In genomic region chr18:21669736-21670135, GRCh38 we compare ENCODE assay signal across 13 cellular contexts. TPM values are rescaled to one million over a fixed set of nuclear protein-coding genes. Genes with fewer than 3 reads are reported as not detected.
A peak's percentile ranks its signal among the peaks of the same experiment; 100 is the strongest.
DNase-seq lines count a peak whose midpoint lies in the region; ATAC-seq and TF ChIP-seq lines count a peak whose summit lies in the region.
"Had no signal": no experiment of that assay in that cellular context is flagged by ENCODE, and none has a peak within 500 bp of the region (broad histone marks: within the 10 kb centered on the region; RNA-seq: fewer than 3 reads in every experiment).

No MANE protein-coding gene starts in this region.

- H3K14ac ChIP-seq in H9 (ENCODE audit: insufficient read depth, low read length): no peak overlapping the region

- H2BK20ac ChIP-seq in H9 (ENCODE audit: low read depth, low read length, poor library complexity, severe bottlenecking): no peak overlapping the region

- H3K18ac ChIP-seq in H9 (ENCODE audit: insufficient read length, low read depth, low read length): no peak overlapping the region

- TF ChIP-seq CTCF in H9 (conservative IDR thresholded peaks at IDR 0.05): no peak
- TF ChIP-seq CTCF in colonic mucosa (IDR thresholded peaks at IDR 0.05): no peak
- no peak for TF ChIP-seq CTCF in osteocyte (IDR thresholded peaks at IDR 0.05)

- H3K27me3 ChIP-seq in H9 (ENCODE audit: insufficient read depth, low read length) (no peaks in the 10 kb centered on the region), colonic mucosa (no peaks in the 10 kb centered on the region)

- no peak overlapping the region for H2BK120ac ChIP-seq in H9 (ENCODE audit: low read depth, low read length, poor library complexity, severe bottlenecking)

- H3K4me1 Mint-ChIP-seq in H9 (peaks cover 10 to 14% of the 10 kb centered on the region in 2 experiments), osteocyte (ENCODE audit: unreplicated experiment) (peaks cover 7% of the 10 kb centered on the region)

- H2AK5ac ChIP-seq in H9 (ENCODE audit: insufficient read length, low read length): no peak overlapping the region

- H3K4me3 Mint-ChIP-seq in H9 (no peak overlapping the region), osteocyte (ENCODE audit: unreplicated experiment) (no peak overlapping the region)
- H3K4me3 Mint-ChIP-seq: activated CD4-positive, alpha-beta memory T cell treated with anti-CD3 and anti-CD28 coated beads for 36 hours; CD4-positive, alpha-beta T cell had no signal

- H4K91ac ChIP-seq in H9 (ENCODE audit: insufficient read length, low read depth, low read length): no peak overlapping the region

- no peak overlapping the region for H3K4me3 ChIP-seq in colonic mucosa

- H3K4ac ChIP-seq in H9 (ENCODE audit: low read depth, low read length): no peak overlapping the region

- H3K9ac ChIP-seq in H9 (ENCODE audit: extremely low read depth, insufficient read length, low read length) (no peak overlapping the region), colonic mucosa (ENCODE audit: low read depth in 2 of 2, low read length in 2 of 2) (no peak overlapping the region)

- H3K4me1 ChIP-seq in H9 (ENCODE audit: insufficient read depth, low read length): no peaks in the 10 kb centered on the region
- H3K4me1 ChIP-seq in colonic mucosa: no peaks in the 10 kb centered on the region

- no peak overlapping the region for H2BK5ac ChIP-seq in H9 (ENCODE audit: insufficient read length, low read length)

- no peaks in the 10 kb centered on the region for H3K36me3 ChIP-seq in colonic mucosa

- H3K56ac ChIP-seq in H9 (ENCODE audit: insufficient read length, low read depth, low read length): no peak overlapping the region

- no CpG with 5 or more reads among the region's 5 CpGs for WGBS in H9 (ENCODE audit: extremely low coverage, insufficient read length, low lambda C conversion rate)

- no peak overlapping the region for H4K5ac ChIP-seq in H9 (ENCODE audit: insufficient read length, low read depth, low read length)

- H3K27me3 Mint-ChIP-seq in H9 (ENCODE audit: low read depth): no peaks in the 10 kb centered on the region
- no peaks in the 10 kb centered on the region for H3K27me3 Mint-ChIP-seq in osteocyte (ENCODE audit: unreplicated experiment)
- H3K27me3 Mint-ChIP-seq: activated CD4-positive, alpha-beta memory T cell treated with anti-CD3 and anti-CD28 coated beads for 36 hours; CD4-positive, alpha-beta T cell had no signal

- H4K20me1 ChIP-seq in H9 (ENCODE audit: control insufficient read depth, insufficient read depth, insufficient read length): no peaks in the 10 kb centered on the region

- ATAC-seq in GM21528 (IDR thresholded peaks at IDR 0.05; ENCODE audit: low FRiP score, unreplicated experiment) (no peak), HG02870 (IDR thresholded peaks at IDR 0.05; ENCODE audit: unreplicated experiment) (no peak), HG03469 (IDR thresholded peaks at IDR 0.05; ENCODE audit: unreplicated experiment) (no peak)

- DNase-seq in H9 (no peak), NCI-H2196 treated with DMSO at 0.1 percent for 48 hours (lab: John Stamatoyannopoulos, UW; ENCODE audit: unreplicated experiment) (peak; percentile 58), colonic mucosa (peak; percentile 58), osteocyte (ENCODE audit: extremely low spot score, unreplicated experiment) (no peak), NCI-H1417 treated with DMSO at 0.1 percent for 48 hours (lab: John Stamatoyannopoulos, UW) (no peak)
- DNase-seq: activated CD4-positive, alpha-beta memory T cell treated with anti-CD3 and anti-CD28 coated beads for 36 hours; activated naive CD4-positive, alpha-beta T cell; CD4-positive, alpha-beta T cell; NCI-H1436 treated with DMSO at 0.1 percent for 48 hours; substantia nigra had no signal

- H3T11ph ChIP-seq in H9 (ENCODE audit: low read length): no peak overlapping the region

- H3K23me2 ChIP-seq in H9 (ENCODE audit: insufficient read length, low read depth, low read length, poor library complexity, severe bottlenecking): no peaks in the 10 kb centered on the region

- intact Hi-C loops in colonic mucosa (cut with DNase I): no loop called here

- H3K27ac ChIP-seq in H9 (ENCODE audit: insufficient read length, low read depth, low read length) (no peak overlapping the region), colonic mucosa (peak overlapping the region; percentile 81)

- no peak overlapping the region for H4K8ac ChIP-seq in H9 (replicated peaks; ENCODE audit: insufficient read length, low read depth, low read length)

- H3K79me2 ChIP-seq in H9 (ENCODE audit: insufficient read depth, low read length): no peaks in the 10 kb centered on the region

- H3K27ac Mint-ChIP-seq in H9 (peak overlapping the region in 2 of 3 experiments; percentile 11 to 12; a peak in 3 of 7 replicates), osteocyte (ENCODE audit: unreplicated experiment) (peak overlapping the region; percentile 46)
- H3K27ac Mint-ChIP-seq: activated CD4-positive, alpha-beta memory T cell treated with anti-CD3 and anti-CD28 coated beads for 36 hours; CD4-positive, alpha-beta T cell had no signal

- H3K9me3 ChIP-seq in H9 (ENCODE audit: control insufficient read depth, low read depth, low read length): no peaks in the 10 kb centered on the region
- no peaks in the 10 kb centered on the region for H3K9me3 ChIP-seq in colonic mucosa

- H3K23ac ChIP-seq in H9 (ENCODE audit: insufficient read length, low read depth, low read length): no peak overlapping the region

- no peaks in the 10 kb centered on the region for H3K79me1 ChIP-seq in H9 (ENCODE audit: insufficient read depth, low read depth, low read length, poor library complexity, severe bottlenecking)

- H2AFZ ChIP-seq in H9 (ENCODE audit: low read length): no peak overlapping the region

- H3K4me2 ChIP-seq in H9 (ENCODE audit: insufficient read depth, insufficient read length, low read length): no peak overlapping the region

- H3K36me3 Mint-ChIP-seq in H9 (ENCODE audit: insufficient read depth in 1 of 3, low read depth in 3 of 3) (peaks cover 0 to 2% (median 0%) of the 10 kb centered on the region in 3 experiments; a peak in 2 of 7 replicates), osteocyte (ENCODE audit: unreplicated experiment) (no peaks in the 10 kb centered on the region)
- H3K36me3 Mint-ChIP-seq: activated CD4-positive, alpha-beta memory T cell treated with anti-CD3 and anti-CD28 coated beads for 36 hours had no signal

- no peaks in the 10 kb centered on the region for H3K9me3 Mint-ChIP-seq in H9
- no peaks in the 10 kb centered on the region for H3K9me3 Mint-ChIP-seq in osteocyte (ENCODE audit: unreplicated experiment)
- H3K9me3 Mint-ChIP-seq: activated CD4-positive, alpha-beta memory T cell treated with anti-CD3 and anti-CD28 coated beads for 36 hours; CD4-positive, alpha-beta T cell had no signal

- H2BK15ac ChIP-seq in H9 (ENCODE audit: low read depth, low read length): no peak overlapping the region

- H2BK12ac ChIP-seq in H9 (ENCODE audit: insufficient read length, low read depth, low read length): no peak overlapping the region

RNA-seq across cellular contexts. Expression of gene ABHD3, which starts 34.8 kb away (rescaled TPM):
- total RNA-seq in H9 (2021) (12.0 and 12.5 TPM in 2 replicates), colonic mucosa (100 to 1,000 TPM in 1 of 2 donors, 10 to 100 TPM in 1; 69.3 to 105 TPM), osteocyte (8.8 and 10.0 TPM in 2 replicates)

RNA-seq across cellular contexts. Expression of gene SNRPD1, which starts 57.6 kb away (rescaled TPM):
- total RNA-seq in H9 (2021): 174 and 178 TPM in 2 replicates
- 10 to 100 TPM; 34.0 to 75.7 TPM for total RNA-seq in colonic mucosa
- 36.2 and 37.7 TPM in 2 replicates for total RNA-seq in osteocyte

Comparison
In these comparisons a context has a peak if more than half of its experiments do, and no peak if none do; other contexts are left out.
1. DNase-seq: peak in NCI-H2196 treated with DMSO at 0.1 percent for 48 hours (single experiment) and colonic mucosa (single experiment); none in H9 (single experiment), osteocyte (single experiment) and NCI-H1417 treated with DMSO at 0.1 percent for 48 hours (single experiment).